ENCODE assay signal across 11 cellular contexts in the genomic region with DNA sequence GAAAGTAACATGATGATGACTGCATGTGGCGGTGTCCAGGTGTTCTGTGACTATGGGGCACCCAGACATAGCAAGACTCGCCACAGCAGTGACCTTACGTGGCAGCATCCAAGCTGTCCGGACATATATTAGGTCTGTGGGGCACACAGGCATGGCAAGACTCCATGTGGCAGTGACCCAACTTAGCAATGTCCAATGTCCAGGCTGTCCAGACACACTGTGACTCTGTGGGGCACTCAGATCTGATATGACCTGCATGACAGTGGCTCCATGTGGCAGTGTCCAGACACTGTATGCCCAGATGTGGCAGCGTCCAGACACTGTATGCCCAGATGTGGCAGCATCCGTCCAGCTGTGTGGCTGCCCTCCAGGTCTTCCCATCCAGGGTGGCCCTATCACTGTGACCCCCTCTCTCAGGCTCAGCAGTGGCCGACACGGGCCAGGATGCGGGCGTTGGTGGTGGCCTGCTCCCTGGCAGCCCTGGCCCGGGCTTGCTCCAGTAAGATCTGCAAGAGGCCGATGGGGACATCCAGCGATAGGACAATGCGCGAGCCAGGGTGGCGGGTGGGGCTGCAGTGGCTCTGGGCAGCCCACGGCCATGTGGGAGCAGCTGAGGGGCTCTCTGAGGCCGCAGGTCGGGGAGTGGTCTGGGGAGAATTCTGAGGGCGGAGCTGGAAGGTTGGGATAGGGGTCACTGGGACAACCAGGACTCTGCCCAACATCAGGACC. TPM values are rescaled to one million over a fixed set of nuclear protein-coding genes. Genes with fewer than 3 reads are reported as not detected.
DNase-seq lines count a peak whose midpoint lies in the region; ATAC-seq and TF ChIP-seq lines count a peak whose summit lies in the region.
"Had no signal": no experiment of that assay in that cellular context is flagged by ENCODE, and none has a peak within 500 bp of the region (broad histone marks: within the 10 kb centered on the region; RNA-seq: fewer than 3 reads in every experiment).

No MANE protein-coding gene starts in this region.

- no peak overlapping the region for H3K18ac ChIP-seq in trophoblast cell (ENCODE audit: low read length)

- no peaks in the 10 kb centered on the region for H3K9me3 ChIP-seq in trophoblast cell (ENCODE audit: insufficient read depth, low read depth, low read length)
- H3K9me3 ChIP-seq: thyroid gland had no signal

- H3K27ac Mint-ChIP-seq in HFFc6 (peak overlapping the region; percentile 97), neural crest cell (ENCODE audit: unreplicated experiment) (peak overlapping the region; percentile 98)
- peak overlapping the region; percentile 16 for H3K27ac Mint-ChIP-seq in central memory CD8-positive, alpha-beta T cell (ENCODE audit: low read depth)

- no peak overlapping the region for H3K9ac ChIP-seq in trophoblast cell (ENCODE audit: low read length)

- DNase-seq in HFFc6 (no peak), neural crest cell (ENCODE audit: low read depth, low spot score) (no peak), NCI-H1930 (lab: John Stamatoyannopoulos, UW) (no peak), HEK293T (ENCODE audit: extremely low spot score) (no peak), trophoblast cell (no peak)
- DNase-seq in central memory CD8-positive, alpha-beta T cell (ENCODE audit: low spot score in 2 of 2) = no peak
- DNase-seq: activated CD8-positive, alpha-beta memory T cell treated with anti-CD3 and anti-CD28 coated beads for 24 hours; GF-D8; thyroid gland had no signal

- H2BK5ac ChIP-seq in trophoblast cell (ENCODE audit: low read depth, low read length, poor library complexity) = no peak overlapping the region

- peaks cover 8 to 9% of the 10 kb centered on the region in 2 experiments for H3K4me1 ChIP-seq in trophoblast cell (ENCODE audit: control insufficient read depth in 1 of 2, insufficient read depth in 2 of 2, low read length in 2 of 2)

- H3K23ac ChIP-seq in trophoblast cell (ENCODE audit: low read length) = no peak overlapping the region

- H3K36me3 Mint-ChIP-seq in HFFc6 (ENCODE audit: low read depth) = peaks cover 16% of the 10 kb centered on the region
- H3K36me3 Mint-ChIP-seq in central memory CD8-positive, alpha-beta T cell (ENCODE audit: insufficient read depth) = peaks cover 2% of the 10 kb centered on the region
- no peaks in the 10 kb centered on the region for H3K36me3 Mint-ChIP-seq in neural crest cell (ENCODE audit: low read depth)

- CTCF ChIA-PET in HEK293T (lab: Yijun Ruan, JAX) = interaction anchor here (0.6 to 2.5 kb wide), 2 partner anchors 22 to 73 kb away, joined by 5 to 7 read pairs; a partner anchor contains a TSS

- POLR2A ChIA-PET in HEK293T (lab: Yijun Ruan, JAX) = no interaction called here

- H3K27me3 ChIP-seq in trophoblast cell (ENCODE audit: insufficient read depth, low read length) = no peaks in the 10 kb centered on the region
- H3K27me3 ChIP-seq: thyroid gland had no signal

- H3K4me3 ChIP-seq in trophoblast cell (ENCODE audit: low read depth, low read length) = no peak overlapping the region
- H3K4me3 ChIP-seq: thyroid gland had no signal

- no peaks in the 10 kb centered on the region; the same call in 1 of the 2 replicates for H3K9me3 Mint-ChIP-seq in HFFc6
- no peaks in the 10 kb centered on the region for H3K9me3 Mint-ChIP-seq in central memory CD8-positive, alpha-beta T cell
- no peaks in the 10 kb centered on the region for H3K9me3 Mint-ChIP-seq in neural crest cell

- peaks cover 13% of the 10 kb centered on the region for H3K27me3 Mint-ChIP-seq in HFFc6 (ENCODE audit: insufficient read depth)
- H3K27me3 Mint-ChIP-seq in central memory CD8-positive, alpha-beta T cell = peaks cover 10% of the 10 kb centered on the region
- H3K27me3 Mint-ChIP-seq in neural crest cell (ENCODE audit: low read depth) = no peaks in the 10 kb centered on the region

- H3K14ac ChIP-seq in trophoblast cell (ENCODE audit: low read length) = no peak overlapping the region

- H4K8ac ChIP-seq in trophoblast cell (ENCODE audit: low read depth, low read length) = no peak overlapping the region

- no peak for ATAC-seq in central memory CD8-positive, alpha-beta T cell (replicated peaks; ENCODE audit: extremely low read depth, poor library complexity, severe bottlenecking)

- H4K91ac ChIP-seq in trophoblast cell (ENCODE audit: low read depth, low read length) = no peak overlapping the region

- H2BK120ac ChIP-seq in trophoblast cell (ENCODE audit: insufficient read depth, low read length, poor library complexity) = no peak overlapping the region

- TF ChIP-seq CTCF in HFFc6 (IDR thresholded peaks at IDR 0.05) (no peak), neural crest cell (conservative IDR thresholded peaks at IDR 0.05) (no peak)

- H3K4me3 Mint-ChIP-seq in HFFc6 (no peak overlapping the region), neural crest cell (no peak overlapping the region)
- H3K4me3 Mint-ChIP-seq in central memory CD8-positive, alpha-beta T cell = no peak overlapping the region

- H3K79me2 ChIP-seq in trophoblast cell (ENCODE audit: control insufficient read depth, insufficient read depth, low read length, poor library complexity) = no peaks in the 10 kb centered on the region

- H2AFZ ChIP-seq in trophoblast cell (ENCODE audit: insufficient read depth, low read length, poor library complexity) = no peak overlapping the region

- WGBS in trophoblast cell (ENCODE audit: extremely low coverage, insufficient coverage, insufficient read length) = no CpG with 5 or more reads among the region's 20 CpGs

- no peaks in the 10 kb centered on the region for H3K79me1 ChIP-seq in trophoblast cell (ENCODE audit: low read length)

- no peak overlapping the region for H4K12ac ChIP-seq in trophoblast cell (ENCODE audit: low read depth, low read length)

- no peak overlapping the region for H3K4me2 ChIP-seq in trophoblast cell (ENCODE audit: low read length)

- no peak overlapping the region for H2BK12ac ChIP-seq in trophoblast cell (ENCODE audit: low read length)

- H3K4me1 Mint-ChIP-seq in HFFc6 (ENCODE audit: low read depth) (peaks cover 88% of the 10 kb centered on the region), neural crest cell (peaks cover 47% of the 10 kb centered on the region)
- H3K4me1 Mint-ChIP-seq in central memory CD8-positive, alpha-beta T cell = peaks cover 28% of the 10 kb centered on the region

- H2AK5ac ChIP-seq in trophoblast cell (ENCODE audit: low read length) = no peak overlapping the region

- H3K36me3 ChIP-seq in trophoblast cell (ENCODE audit: control insufficient read depth in 1 of 2, insufficient read depth in 2 of 2, low read length in 2 of 2) = peaks cover 23 to 30% of the 10 kb centered on the region in 2 experiments
- H3K36me3 ChIP-seq: thyroid gland had no signal

- no peak overlapping the region for H3K27ac ChIP-seq in trophoblast cell (ENCODE audit: low read depth, low read length)
- H3K27ac ChIP-seq: thyroid gland, VCaP had no signal

- no peak overlapping the region for H3K4ac ChIP-seq in trophoblast cell (ENCODE audit: low read depth, low read length)

TF ChIP-seq in HEK293T, 16 proteins besides CTCF, POLR2A, EP300 and RAD21:
- TF ChIP-seq BHLHE40 (IDR thresholded peaks at IDR 0.05; ENCODE audit: borderline replicate concordance) (no peak), SP1 (IDR thresholded peaks at IDR 0.05) (no peak), FOXK2 (IDR thresholded peaks at IDR 0.05) (no peak), LEF1 (IDR thresholded peaks at IDR 0.05; ENCODE audit: borderline replicate concordance) (no peak), SUZ12 (IDR thresholded peaks at IDR 0.05) (no peak), ELF4 (IDR thresholded peaks at IDR 0.05) (no peak), ZNF384 (IDR thresholded peaks at IDR 0.05) (no peak), FOXM1 (IDR thresholded peaks at IDR 0.05; ENCODE audit: borderline replicate concordance) (no peak), NFRKB (IDR thresholded peaks at IDR 0.05) (no peak), TARDBP (IDR thresholded peaks at IDR 0.05) (no peak), ARNT (IDR thresholded peaks at IDR 0.05) (no peak)
- TF ChIP-seq, protein P1, sequence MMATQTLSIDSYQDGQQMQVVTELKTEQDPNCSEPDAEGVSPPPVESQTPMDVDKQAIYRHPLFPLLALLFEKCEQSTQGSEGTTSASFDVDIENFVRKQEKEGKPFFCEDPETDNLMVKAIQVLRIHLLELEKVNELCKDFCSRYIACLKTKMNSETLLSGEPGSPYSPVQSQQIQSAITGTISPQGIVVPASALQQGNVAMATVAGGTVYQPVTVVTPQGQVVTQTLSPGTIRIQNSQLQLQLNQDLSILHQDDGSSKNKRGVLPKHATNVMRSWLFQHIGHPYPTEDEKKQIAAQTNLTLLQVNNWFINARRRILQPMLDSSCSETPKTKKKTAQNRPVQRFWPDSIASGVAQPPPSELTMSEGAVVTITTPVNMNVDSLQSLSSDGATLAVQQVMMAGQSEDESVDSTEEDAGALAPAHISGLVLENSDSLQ (IDR thresholded peaks at IDR 0.05) = no peak

RNA-seq across cellular contexts. Expression of a gene that starts 1.1 kb away (rescaled TPM):
- 1 to 10 TPM; 4.3 to 6.4 (median 5.0) TPM for total RNA-seq in HFFc6 (2021; fragmentation: NEBNext Ultra II Directional; extraction: Animal tissue kit (Norgen Biotek cat#: 25700))
- 1.3 TPM in 2 replicates for total RNA-seq in neural crest cell
- polyA plus RNA-seq in trophoblast cell (2013) = 1.4 and 1.7 TPM in 2 replicates
- total RNA-seq: posterior vena cava, thyroid gland had no signal

RNA-seq across cellular contexts. Expression of a gene that starts 5.9 kb away (rescaled TPM):
- total RNA-seq in HFFc6 (2021; fragmentation: NEBNext Ultra II Directional; extraction: Animal tissue kit (Norgen Biotek cat#: 25700)) = 10 to 100 TPM in 1 of 6 experiments, 1 to 10 TPM in 5; 7.5 to 10.5 (median 8.9) TPM
- 19.2 and 20.4 TPM in 2 replicates for total RNA-seq in neural crest cell
- 18.7 TPM in 2 replicates for polyA plus RNA-seq in trophoblast cell (2013)

RNA-seq across cellular contexts. Expression of a gene that starts 32.6 kb away (rescaled TPM):
- 100 to 1,000 TPM in 1 of 6 experiments, 10 to 100 TPM in 5; 74.9 to 113 (median 80.8) TPM for total RNA-seq in HFFc6 (2021; fragmentation: NEBNext Ultra II Directional; extraction: Animal tissue kit (Norgen Biotek cat#: 25700))
- 28.4 and 28.7 TPM in 2 replicates for total RNA-seq in neural crest cell
- polyA plus RNA-seq in trophoblast cell (2013) = 23.1 and 26.0 TPM in 2 replicates

RNA-seq across cellular contexts. Expression of a gene that starts 46.9 kb away (rescaled TPM):
- 100 to 1,000 TPM; 254 to 322 (median 276) TPM for total RNA-seq in HFFc6 (2021; fragmentation: NEBNext Ultra II Directional; extraction: Animal tissue kit (Norgen Biotek cat#: 25700))
- 288 and 297 TPM in 2 replicates for total RNA-seq in neural crest cell
- 164 and 166 TPM in 2 replicates for polyA plus RNA-seq in trophoblast cell (2013)

RNA-seq across cellular contexts. Expression of a gene that starts 58.6 kb away (rescaled TPM):
- 100 to 1,000 TPM; 266 to 286 (median 277) TPM for total RNA-seq in HFFc6 (2021; fragmentation: NEBNext Ultra II Directional; extraction: Animal tissue kit (Norgen Biotek cat#: 25700))
- total RNA-seq in neural crest cell = 117 and 124 TPM in 2 replicates
- polyA plus RNA-seq in trophoblast cell (2013) = 314 and 318 TPM in 2 replicates

Comparison
In these comparisons a context has a peak if more than half of its experiments do, and no peak if none do; other contexts are left out.
1. H3K27ac Mint-ChIP-seq: peak in every context shown above with its lines; median percentile 98 in neural crest cell; 97 in HFFc6; 16 in central memory CD8-positive, alpha-beta T cell.